In genomic region chr3:187685948-187686347, GRCh38 we compare ENCODE assay signal across 23 cellular contexts. TPM values are rescaled to one million over a fixed set of nuclear protein-coding genes. Genes with fewer than 3 reads are reported as not detected.
DNase-seq lines count a peak whose midpoint lies in the region; ATAC-seq and TF ChIP-seq lines count a peak whose summit lies in the region.
"Had no signal": no experiment of that assay in that cellular context is flagged by ENCODE, and none has a peak within 500 bp of the region (broad histone marks: within the 10 kb centered on the region; RNA-seq: fewer than 3 reads in every experiment).

No MANE protein-coding gene starts in this region.

- H2AFZ ChIP-seq in mammary epithelial cell (ENCODE audit: low read depth, low read length) = no peak overlapping the region
- H2AFZ ChIP-seq: GM23248 had no signal

- H3K36me3 ChIP-seq in HEK293 (ENCODE audit: control insufficient read depth in 2 of 2, insufficient read depth in 1 of 2, low read length in 2 of 2) (no peaks in the 10 kb centered on the region), mesendoderm (ENCODE audit: control insufficient read depth, insufficient read depth, low read length) (no peaks in the 10 kb centered on the region), mammary epithelial cell (ENCODE audit: insufficient read depth, low read length) (no peaks in the 10 kb centered on the region), esophagus squamous epithelium (no peaks in the 10 kb centered on the region)
- H3K36me3 ChIP-seq: BE2C; BLaER1 treated with 17β-estradiol and CSF1 and Interleukin-3, amounts not matched to agents 10 nM and 100 nM had no signal

- peak; percentile 29 for DNase-seq in WTC11 (ENCODE audit: low spot score)
- DNase-seq in mesendoderm = peak; percentile 16
- no peak for DNase-seq in mammary epithelial cell
- no peak for DNase-seq in middle frontal gyrus (ENCODE audit: extremely low spot score, low spot score)
- DNase-seq in esophagus squamous epithelium (lab: John Stamatoyannopoulos, UW) = no peak
- DNase-seq: 8988T; ACHN; AML-193; BE2C; CD4-positive, alpha-beta T cell; CD8-positive, alpha-beta memory T cell; DMS 273 treated with DMSO at 0.1 percent for 48 hours; DMS53; DMS79 treated with DMSO at 0.1 percent for 48 hours; GM23248; H7; HCEC 1CT had no signal

- H4K8ac ChIP-seq in mesendoderm (ENCODE audit: low read depth, low read length) = no peak overlapping the region

- no CpG with 5 or more reads among the region's 7 CpGs for WGBS in mesendoderm (ENCODE audit: extremely low coverage, insufficient coverage, low lambda C conversion rate)
- 76% methylated on average over 7 of the region's 7 CpGs for WGBS in mammary epithelial cell (ENCODE audit: low coverage, missing lambda C conversion rate)
- WGBS in esophagus squamous epithelium, 2 donors = 89 to 90% methylated on average over 7 of the region's 7 CpGs

- no peak for ATAC-seq in WTC11
- ATAC-seq: A549 had no signal

- peaks cover 42% of the 10 kb centered on the region for H3K9me3 Mint-ChIP-seq in WTC11
- H3K9me3 Mint-ChIP-seq: CD4-positive, alpha-beta T cell had no signal

- H3K9me3 ChIP-seq in HEK293 (ENCODE audit: control insufficient read depth, insufficient read depth, low read depth, low read length) (no peaks in the 10 kb centered on the region), mammary epithelial cell (replicated peaks; ENCODE audit: insufficient read depth, low read length) (peaks cover 3% of the 10 kb centered on the region), esophagus squamous epithelium (no peaks in the 10 kb centered on the region)
- H3K9me3 ChIP-seq: A549, BE2C had no signal

- CTCF ChIA-PET in HEK293 (lab: Yijun Ruan, JAX) (no interaction called here), WTC11 (lab: Charles Lee) (no interaction called here), mammary epithelial cell (lab: Charles Lee; ENCODE audit: low non-redundant PET) (no interaction called here)

- H3K79me2 ChIP-seq in mesendoderm (ENCODE audit: control insufficient read depth, insufficient read depth, low read length) = no peaks in the 10 kb centered on the region
- H3K79me2 ChIP-seq in mammary epithelial cell (ENCODE audit: insufficient read depth, low read length) = no peaks in the 10 kb centered on the region

- no peak overlapping the region for H3K4ac ChIP-seq in mesendoderm (ENCODE audit: low read depth, low read length)

- in situ Hi-C loops in mammary epithelial cell (cut with MboI; ENCODE audit: low sequenced_read_pairs in 2 of 2) = no loop called here

- H3K4me1 Mint-ChIP-seq in WTC11 = 0 out of 2 replicates have a peak, but pooled peaks cover 3% of the 10 kb centered on the region
- H3K4me1 Mint-ChIP-seq: CD14-positive monocyte; CD8-positive, alpha-beta memory T cell had no signal

- no peak overlapping the region for H2BK15ac ChIP-seq in mesendoderm (replicated peaks; ENCODE audit: low read depth)

- peaks cover 2% of the 10 kb centered on the region; the same call in 1 of the 2 replicates for H3K27me3 Mint-ChIP-seq in WTC11 (ENCODE audit: low read depth)

- intact Hi-C loops in mammary epithelial cell (cut with micrococcal nuclease) = no loop called here
- intact Hi-C loops in esophagus squamous epithelium (cut with DNase I) = no loop called here

- H3K79me1 ChIP-seq in mesendoderm (ENCODE audit: low read length) = no peaks in the 10 kb centered on the region

- H3K9ac ChIP-seq in mesendoderm (ENCODE audit: low read length) = no peak overlapping the region
- no peak overlapping the region for H3K9ac ChIP-seq in mammary epithelial cell (ENCODE audit: insufficient read depth, low read length)
- H3K9ac ChIP-seq: BLaER1 treated with 17β-estradiol and CSF1 and Interleukin-3, amounts not matched to agents 10 nM and 100 nM; GM23248 had no signal

- H3K4me1 ChIP-seq in HEK293 (ENCODE audit: control insufficient read depth, insufficient read depth, low read length) (no peaks in the 10 kb centered on the region), mesendoderm (ENCODE audit: control insufficient read depth, low read depth, low read length) (no peaks in the 10 kb centered on the region), mammary epithelial cell (ENCODE audit: insufficient read depth, low read length) (no peaks in the 10 kb centered on the region), esophagus squamous epithelium (no peaks in the 10 kb centered on the region)
- H3K4me1 ChIP-seq: A549, BE2C had no signal

- no peak overlapping the region for H2BK5ac ChIP-seq in mesendoderm (ENCODE audit: low read length)

- dilution Hi-C loops in mammary epithelial cell (cut with HindIII; ENCODE audit: low sequenced_read_pairs) = loop anchor here (10.0 kb wide), 1 partner anchor 361 kb away; no protein-coding TSS in a partner anchor

- no TSS peak for BruUV-seq in mammary epithelial cell (replicated peaks; lab: Mats Ljungman, UMichigan)

- TF ChIP-seq POLR2A in esophagus squamous epithelium (IDR thresholded peaks at IDR 0.05) = no peak

- no peaks in the 10 kb centered on the region for H3K27me3 ChIP-seq in mesendoderm (ENCODE audit: insufficient read depth, low read length, poor library complexity)
- H3K27me3 ChIP-seq in mammary epithelial cell (ENCODE audit: insufficient read depth, low read length) = peaks cover 6% of the 10 kb centered on the region
- H3K27me3 ChIP-seq in esophagus squamous epithelium = peaks cover 0 to 26% (median 0%) of the 10 kb centered on the region in 4 donors

- H3K4me2 ChIP-seq in mesendoderm (ENCODE audit: low read length) (no peak overlapping the region), mammary epithelial cell (ENCODE audit: insufficient read depth, low read depth, low read length) (no peak overlapping the region)
- H3K4me2 ChIP-seq: A549; BLaER1 treated with 17β-estradiol and CSF1 and Interleukin-3, amounts not matched to agents 10 nM and 100 nM had no signal

- H2BK120ac ChIP-seq in mesendoderm (ENCODE audit: low read depth, low read length) = no peak overlapping the region

- no peak overlapping the region for H3K23ac ChIP-seq in mesendoderm (ENCODE audit: low read length)

- TF ChIP-seq CTCF in HEK293 (tag by site-specific recombination; IDR thresholded peaks at IDR 0.05) (no peak), WTC11 (IDR thresholded peaks at IDR 0.05) (no peak), mammary epithelial cell (conservative IDR thresholded peaks at IDR 0.05 in 1 of 2, IDR thresholded peaks at IDR 0.05 in 1 of 2; ENCODE audit: extremely low read depth in 1 of 2, insufficient read depth in 1 of 2, low read depth in 1 of 2, low read length in 2 of 2) (no peak), esophagus squamous epithelium (IDR thresholded peaks at IDR 0.05) (no peak)

- POLR2A ChIA-PET in HEK293 (lab: Yijun Ruan, JAX) = no interaction called here
- POLR2A ChIA-PET in WTC11 (lab: Charles Lee) = no interaction called here

- H2AK5ac ChIP-seq in mesendoderm (ENCODE audit: low read length) = no peak overlapping the region

- H3K18ac ChIP-seq in mesendoderm (ENCODE audit: low read length) = no peak overlapping the region

- no peak overlapping the region for H3K4me3 Mint-ChIP-seq in WTC11
- H3K4me3 Mint-ChIP-seq: CD14-positive monocyte; CD4-positive, alpha-beta T cell; CD8-positive, alpha-beta memory T cell had no signal

- H3K56ac ChIP-seq in mesendoderm (ENCODE audit: low read length) = no peak overlapping the region

- no peak overlapping the region for H3K27ac Mint-ChIP-seq in WTC11
- H3K27ac Mint-ChIP-seq: CD14-positive monocyte; CD4-positive, alpha-beta T cell; CD8-positive, alpha-beta memory T cell had no signal

- no peak overlapping the region for H3K4me3 ChIP-seq in HEK293 (ENCODE audit: low read depth, low read length)
- no peak overlapping the region for H3K4me3 ChIP-seq in mesendoderm (ENCODE audit: low read length)
- no peak overlapping the region for H3K4me3 ChIP-seq in mammary epithelial cell (replicated peaks in 1 of 3; ENCODE audit: insufficient read depth in 1 of 3, low read depth in 2 of 3, low read length in 3 of 3)
- no peak overlapping the region for H3K4me3 ChIP-seq in esophagus squamous epithelium
- H3K4me3 ChIP-seq: A549; BLaER1 treated with 17β-estradiol and CSF1 and Interleukin-3, amounts not matched to agents 10 nM and 100 nM; GM23248 had no signal

- H3K36me3 Mint-ChIP-seq in WTC11 = peaks cover 30% of the 10 kb centered on the region
- H3K36me3 Mint-ChIP-seq: CD14-positive monocyte; CD8-positive, alpha-beta memory T cell had no signal

- H4K20me1 ChIP-seq in mammary epithelial cell (ENCODE audit: insufficient read depth, low read length) = no peaks in the 10 kb centered on the region
- H4K20me1 ChIP-seq: BLaER1 treated with 17β-estradiol and CSF1 and Interleukin-3, amounts not matched to agents 10 nM and 100 nM had no signal

- H4K5ac ChIP-seq in mesendoderm (ENCODE audit: low read length) = no peak overlapping the region

- H3K27ac ChIP-seq in HEK293 (ENCODE audit: extremely low read depth, low read depth, low read length) = no peak overlapping the region
- H3K27ac ChIP-seq in mesendoderm (ENCODE audit: low read depth, low read length) = no peak overlapping the region
- no peak overlapping the region for H3K27ac ChIP-seq in mammary epithelial cell (ENCODE audit: insufficient read depth, low read depth, low read length)
- H3K27ac ChIP-seq in esophagus squamous epithelium = no peak overlapping the region
- H3K27ac ChIP-seq: A549; BLaER1 treated with 17β-estradiol and CSF1 and Interleukin-3, amounts not matched to agents 10 nM and 100 nM; GM23248 had no signal

TF ChIP-seq in HEK293, 187 proteins besides CTCF, POLR2A, EP300 and RAD21 (continues in another document):
- TF ChIP-seq SALL2 (tag by site-specific recombination; IDR thresholded peaks at IDR 0.05; ENCODE audit: borderline replicate concordance) = no peak

TF ChIP-seq in WTC11, 78 proteins besides CTCF, POLR2A, EP300 and RAD21 (continues in another document):
- TF ChIP-seq FOXK1 (CRISPR knock-in tag; IDR thresholded peaks at IDR 0.05) (no peak), ZNF416 (CRISPR knock-in tag; IDR thresholded peaks at IDR 0.05) (no peak), MXD4 (CRISPR knock-in tag; IDR thresholded peaks at IDR 0.05; ENCODE audit: borderline replicate concordance) (no peak)

RNA-seq across cellular contexts. Expression of gene SST, which starts 15.8 kb away (rescaled TPM):
- total RNA-seq in WTC11 (2021) (0.32 to 0.70 TPM in 2 of 3 replicates, not detected in the other), mammary epithelial cell (not detected), esophagus squamous epithelium (not detected)
- polyA plus RNA-seq in mesendoderm (2013, experiment 1 of 2) = 2.1 TPM
- polyA plus RNA-seq in mesendoderm (2013, experiment 2 of 2) = 2.6 TPM
- not detected for polyA plus RNA-seq in mammary epithelial cell
- polyA minus RNA-seq in mammary epithelial cell = not detected
- total RNA-seq: CD4-positive, alpha-beta T cell; CD8-positive, alpha-beta memory T cell; Daoy; GM23248; H1 had no signal
- polyA plus RNA-seq: A549; CD14-positive monocyte; CD8-positive, alpha-beta memory T cell had no signal

RNA-seq across cellular contexts. Expression of gene RTP2, which starts 16.4 kb away (rescaled TPM):
- total RNA-seq in WTC11 (2021) (not detected in 3 replicates), mammary epithelial cell (not detected), esophagus squamous epithelium (not detected)
- polyA plus RNA-seq in mesendoderm (2013, experiment 1 of 2) = not detected
- not detected for polyA plus RNA-seq in mesendoderm (2013, experiment 2 of 2)
- polyA plus RNA-seq in mammary epithelial cell = not detected
- not detected for polyA minus RNA-seq in mammary epithelial cell
- total RNA-seq: CD4-positive, alpha-beta T cell; CD8-positive, alpha-beta memory T cell; Daoy; GM23248; H1; H7 had no signal
- polyA plus RNA-seq: A549; CD14-positive monocyte; CD8-positive, alpha-beta memory T cell; GM23248; H1 had no signal

RNA-seq across cellular contexts. Expression of gene BCL6, which starts 59.3 kb away (rescaled TPM):
- total RNA-seq in WTC11 (2021) (10.2 to 11.8 TPM (median 11.2 TPM) in 3 replicates), mammary epithelial cell (10 to 100 TPM; 14.0 to 26.8 TPM), esophagus squamous epithelium (10 to 100 TPM; 30.8 to 94.4 (median 42.6) TPM)
- 1.3 TPM for polyA plus RNA-seq in mesendoderm (2013, experiment 1 of 2)
- 1.4 TPM for polyA plus RNA-seq in mesendoderm (2013, experiment 2 of 2)
- polyA plus RNA-seq in mammary epithelial cell = 3.9 TPM
- 8.4 TPM for polyA minus RNA-seq in mammary epithelial cell

Comparison
In these comparisons a context has a peak if more than half of its experiments do, and no peak if none do; other contexts are left out.
1. DNase-seq: peak in WTC11 (single experiment) and mesendoderm (single experiment); none in mammary epithelial cell (single experiment), middle frontal gyrus (single experiment) and esophagus squamous epithelium (single experiment).